In the genomic region with DNA sequence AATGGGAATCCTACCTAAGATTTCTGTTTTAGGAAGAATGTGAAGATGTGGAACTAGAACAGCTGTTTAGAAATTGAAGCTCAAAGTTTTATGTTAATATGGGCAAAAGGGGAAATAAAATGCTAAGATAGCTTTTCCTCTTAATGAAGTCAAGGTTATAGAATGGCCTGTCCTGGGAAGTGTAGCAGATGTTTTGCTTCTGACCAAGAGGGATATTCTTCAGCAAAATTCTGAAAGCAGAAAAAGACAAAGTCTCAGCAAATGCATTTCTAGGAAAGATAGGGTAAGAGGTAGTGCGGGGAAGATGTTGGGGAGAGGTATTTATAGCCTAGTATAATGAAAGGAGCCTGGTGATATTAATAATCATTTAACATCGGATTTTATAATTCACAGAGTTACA, we compare ENCODE assay signal across 1 cellular context.
TF ChIP-seq lines count a peak whose summit lies in the region.

No MANE protein-coding gene starts in this region.

TF ChIP-seq in WTC11, 78 proteins besides CTCF, POLR2A, EP300 and RAD21 (continued from another document):
- TF ChIP-seq, protein P1, sequence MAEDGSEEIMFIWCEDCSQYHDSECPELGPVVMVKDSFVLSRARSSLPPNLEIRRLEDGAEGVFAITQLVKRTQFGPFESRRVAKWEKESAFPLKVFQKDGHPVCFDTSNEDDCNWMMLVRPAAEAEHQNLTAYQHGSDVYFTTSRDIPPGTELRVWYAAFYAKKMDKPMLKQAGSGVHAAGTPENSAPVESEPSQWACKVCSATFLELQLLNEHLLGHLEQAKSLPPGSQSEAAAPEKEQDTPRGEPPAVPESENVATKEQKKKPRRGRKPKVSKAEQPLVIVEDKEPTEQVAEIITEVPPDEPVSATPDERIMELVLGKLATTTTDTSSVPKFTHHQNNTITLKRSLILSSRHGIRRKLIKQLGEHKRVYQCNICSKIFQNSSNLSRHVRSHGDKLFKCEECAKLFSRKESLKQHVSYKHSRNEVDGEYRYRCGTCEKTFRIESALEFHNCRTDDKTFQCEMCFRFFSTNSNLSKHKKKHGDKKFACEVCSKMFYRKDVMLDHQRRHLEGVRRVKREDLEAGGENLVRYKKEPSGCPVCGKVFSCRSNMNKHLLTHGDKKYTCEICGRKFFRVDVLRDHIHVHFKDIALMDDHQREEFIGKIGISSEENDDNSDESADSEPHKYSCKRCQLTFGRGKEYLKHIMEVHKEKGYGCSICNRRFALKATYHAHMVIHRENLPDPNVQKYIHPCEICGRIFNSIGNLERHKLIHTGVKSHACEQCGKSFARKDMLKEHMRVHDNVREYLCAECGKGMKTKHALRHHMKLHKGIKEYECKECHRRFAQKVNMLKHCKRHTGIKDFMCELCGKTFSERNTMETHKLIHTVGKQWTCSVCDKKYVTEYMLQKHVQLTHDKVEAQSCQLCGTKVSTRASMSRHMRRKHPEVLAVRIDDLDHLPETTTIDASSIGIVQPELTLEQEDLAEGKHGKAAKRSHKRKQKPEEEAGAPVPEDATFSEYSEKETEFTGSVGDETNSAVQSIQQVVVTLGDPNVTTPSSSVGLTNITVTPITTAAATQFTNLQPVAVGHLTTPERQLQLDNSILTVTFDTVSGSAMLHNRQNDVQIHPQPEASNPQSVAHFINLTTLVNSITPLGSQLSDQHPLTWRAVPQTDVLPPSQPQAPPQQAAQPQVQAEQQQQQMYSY (CRISPR knock-in tag; IDR thresholded peaks at IDR 0.05), result no peak
- TF ChIP-seq, protein P2, sequence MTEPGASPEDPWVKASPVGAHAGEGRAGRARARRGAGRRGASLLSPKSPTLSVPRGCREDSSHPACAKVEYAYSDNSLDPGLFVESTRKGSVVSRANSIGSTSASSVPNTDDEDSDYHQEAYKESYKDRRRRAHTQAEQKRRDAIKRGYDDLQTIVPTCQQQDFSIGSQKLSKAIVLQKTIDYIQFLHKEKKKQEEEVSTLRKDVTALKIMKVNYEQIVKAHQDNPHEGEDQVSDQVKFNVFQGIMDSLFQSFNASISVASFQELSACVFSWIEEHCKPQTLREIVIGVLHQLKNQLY (CRISPR knock-in tag; IDR thresholded peaks at IDR 0.05), result no peak
